Comparison of ENCODE assay signal across 18 cellular contexts in the genomic region with DNA sequence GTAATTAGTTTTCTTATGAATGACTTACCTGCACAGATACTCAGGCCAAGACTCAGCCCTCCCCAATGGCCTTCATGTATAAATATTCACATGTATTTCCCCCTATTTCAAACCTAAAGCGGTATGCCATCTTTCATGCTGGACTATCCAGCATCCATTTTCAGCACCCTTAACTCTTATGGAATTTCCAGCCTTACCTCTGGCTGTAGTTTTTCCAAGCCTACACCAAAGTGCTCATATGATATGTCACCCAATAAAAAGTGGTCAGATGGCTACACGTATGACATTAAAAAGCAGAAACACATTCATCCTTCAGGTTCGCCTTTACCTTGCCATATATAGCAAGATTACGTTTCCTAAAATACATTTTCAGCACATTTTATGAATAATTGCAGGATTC.
DNase-seq lines count a peak whose midpoint lies in the region; ATAC-seq, FAIRE-seq and TF ChIP-seq lines count a peak whose summit lies in the region.
"Had no signal": no experiment of that assay in that cellular context is flagged by ENCODE, and none has a peak within 500 bp of the region (broad histone marks: within the 10 kb centered on the region; RNA-seq: fewer than 3 reads in every experiment).

No MANE protein-coding gene starts in this region.

- H3K9me3 ChIP-seq in Panc1 (ENCODE audit: control insufficient read depth, insufficient read depth, low read depth, low read length) (no peaks in the 10 kb centered on the region), H1 (ENCODE audit: insufficient read depth in 2 of 2, low read depth in 1 of 2, low read length in 1 of 2) (no peaks in the 10 kb centered on the region)

- H4K5ac ChIP-seq in H1 (ENCODE audit: insufficient read length, low read depth, low read length), result no peak overlapping the region

- H2BK120ac ChIP-seq in H1 (replicated peaks; ENCODE audit: low read depth, low read length), result no peak overlapping the region

- no peak overlapping the region for H2BK15ac ChIP-seq in H1 (ENCODE audit: low read length)

- BruUV-seq in Panc1 (replicated peaks; lab: Mats Ljungman, UMichigan), result no TSS peak

- POLR2A ChIA-PET in Panc1 (lab: Charles Lee), result no interaction called here
- POLR2A ChIA-PET in H1 (lab: Charles Lee; ENCODE audit: partially characterized antibody), result interaction anchor here (0.6 kb wide), 1 partner anchor 17 kb away, joined by 3 read pairs; no protein-coding TSS in a partner anchor
- POLR2A ChIA-PET in activated CD4-positive, alpha-beta T cell treated with anti-CD3 and anti-CD28 coated beads for 36 hours (lab: Charles Lee), result no interaction called here

- H3K9ac ChIP-seq in H1 (replicated peaks in 1 of 4; ENCODE audit: extremely low read depth in 1 of 4, low read depth in 3 of 4, low read length in 3 of 4), result no peak overlapping the region
- H3K9ac ChIP-seq: GM23248 had no signal

- no peaks in the 10 kb centered on the region for H3K9me3 Mint-ChIP-seq in activated naive CD4-positive, alpha-beta T cell treated with anti-CD3 and anti-CD28 coated beads, Interleukin-2, amount 50 U/mL, for 24 hours
- H3K9me3 Mint-ChIP-seq in activated naive CD4-positive, alpha-beta T cell treated with anti-CD3 and anti-CD28 coated beads for 36 hours, result peaks cover 1% of the 10 kb centered on the region
- H3K9me3 Mint-ChIP-seq in type B pancreatic cell, result no peaks in the 10 kb centered on the region
- no peaks in the 10 kb centered on the region for H3K9me3 Mint-ChIP-seq in activated CD4-positive, alpha-beta T cell treated with anti-CD3 and anti-CD28 coated beads for 36 hours (ENCODE audit: low read depth)

- no peak overlapping the region; the same call in 1 of the 2 replicates for H2AK5ac ChIP-seq in H1 (ENCODE audit: low read depth, low read length)

- H3K79me1 ChIP-seq in H1 (ENCODE audit: low read depth, low read length), result no peaks in the 10 kb centered on the region

- H3K36me3 ChIP-seq in Panc1 (ENCODE audit: control insufficient read depth, insufficient read depth, low read length) (no peaks in the 10 kb centered on the region), H1 (ENCODE audit: control insufficient read depth in 2 of 4, insufficient read depth in 4 of 4, low read length in 3 of 4) (no peaks in the 10 kb centered on the region)

- H3K27me3 Mint-ChIP-seq in activated naive CD4-positive, alpha-beta T cell treated with anti-CD3 and anti-CD28 coated beads, Interleukin-2, amount 50 U/mL, for 24 hours, result peaks cover 58% of the 10 kb centered on the region
- H3K27me3 Mint-ChIP-seq in activated naive CD4-positive, alpha-beta T cell treated with anti-CD3 and anti-CD28 coated beads for 36 hours (ENCODE audit: low read depth), result peaks cover 75% of the 10 kb centered on the region
- peaks cover 97% of the 10 kb centered on the region for H3K27me3 Mint-ChIP-seq in type B pancreatic cell
- peaks cover 69% of the 10 kb centered on the region for H3K27me3 Mint-ChIP-seq in activated CD4-positive, alpha-beta T cell treated with anti-CD3 and anti-CD28 coated beads for 36 hours

- ATAC-seq in Panc1 (no peak), HG03520 (IDR thresholded peaks at IDR 0.05; ENCODE audit: unreplicated experiment) (no peak), GM18517 (IDR thresholded peaks at IDR 0.05; ENCODE audit: unreplicated experiment) (no peak)
- ATAC-seq in activated CD4-positive, alpha-beta T cell treated with anti-CD3 and anti-CD28 coated beads for 36 hours, result no peak

- no peak overlapping the region for H3K14ac ChIP-seq in H1 (ENCODE audit: insufficient read length)

- H3K4me3 ChIP-seq in Panc1 (ENCODE audit: low read depth in 2 of 2, low read length in 2 of 2) (peak overlapping the region; percentile 29 to 43), H1 (ENCODE audit: extremely low read depth in 1 of 4, insufficient read depth in 2 of 4, low read depth in 3 of 4, low read length in 4 of 4) (peak overlapping the region in 1 of 4 experiments; percentile 52; a peak in 2 of 8 replicates)
- H3K4me3 ChIP-seq: GM23248 had no signal

- H4K91ac ChIP-seq in H1 (replicated peaks; ENCODE audit: insufficient read length, low read length), result no peak overlapping the region

- TF ChIP-seq CTCF in Panc1 (IDR thresholded peaks at IDR 0.05), result no peak
- no peak for TF ChIP-seq CTCF in H1 (IDR thresholded peaks at IDR 0.05; ENCODE audit: control extremely low read depth in 1 of 3, insufficient read depth in 1 of 3, low read depth in 1 of 3, low read length in 3 of 3)
- no peak for TF ChIP-seq CTCF in type B pancreatic cell (conservative IDR thresholded peaks at IDR 0.05)

- no peak for DNase-seq in activated naive CD4-positive, alpha-beta T cell treated with anti-CD3 and anti-CD28 coated beads for 36 hours
- no peak for DNase-seq in Panc1 (ENCODE audit: low read depth, low spot score)
- DNase-seq in H1 (ENCODE audit: low read depth in 1 of 2, low spot score in 2 of 2), result no peak
- DNase-seq in type B pancreatic cell (ENCODE audit: extremely low spot score, unreplicated experiment), result no peak
- DNase-seq in activated CD4-positive, alpha-beta T cell treated with anti-CD3 and anti-CD28 coated beads for 36 hours, result no peak
- DNase-seq: activated CD4-positive, alpha-beta T cell treated with anti-CD3 and anti-CD28 coated beads for 1 hour; GM23248; hippocampal formation; kidney; mesendoderm; NCI-H1092 treated with DMSO at 0.1 percent for 48 hours; NCI-H524 treated with DMSO at 0.1 percent for 48 hours had no signal

- no peak overlapping the region for H2BK20ac ChIP-seq in H1 (ENCODE audit: low read length)

- in situ Hi-C loops in Panc1 (cut with HindIII; ENCODE audit: low pct_unique_long_range_greater_than_20kb, low sequenced_read_pairs), result loop anchor here (25.0 kb wide), 1 partner anchor 915 kb away; no protein-coding TSS in a partner anchor

- H4K8ac ChIP-seq in H1 (ENCODE audit: extremely low read depth, insufficient read depth, low read length), result no peak overlapping the region

- intact Hi-C loops in activated naive CD4-positive, alpha-beta T cell treated with anti-CD3 and anti-CD28 coated beads for 36 hours (cut with micrococcal nuclease), result loop anchor here (5.0 to 10.0 kb wide), 3 partner anchors 205 to 1413 kb away; a partner anchor contains a TSS
- intact Hi-C loops in Panc1 (cut with micrococcal nuclease; ENCODE audit: unreplicated experiment), result no loop called here
- intact Hi-C loops in activated CD4-positive, alpha-beta T cell treated with anti-CD3 and anti-CD28 coated beads for 36 hours (cut with DNase I, micrococcal nuclease), result loop anchor here in 1 of 2 experiments (5.0 kb wide), 1 partner anchor 535 kb away; no protein-coding TSS in a partner anchor

- H3K27ac ChIP-seq in Panc1 (ENCODE audit: low read length), result peak overlapping the region; percentile 18
- H3K27ac ChIP-seq in H1 (ENCODE audit: low read depth, low read length), result no peak overlapping the region
- H3K27ac ChIP-seq: GM23248, HL-60 had no signal

- peaks cover 9% of the 10 kb centered on the region for H3K36me3 Mint-ChIP-seq in activated naive CD4-positive, alpha-beta T cell treated with anti-CD3 and anti-CD28 coated beads, Interleukin-2, amount 50 U/mL, for 24 hours
- H3K36me3 Mint-ChIP-seq in activated naive CD4-positive, alpha-beta T cell treated with anti-CD3 and anti-CD28 coated beads for 36 hours (ENCODE audit: low read depth), result peaks cover 1% of the 10 kb centered on the region
- H3K36me3 Mint-ChIP-seq in type B pancreatic cell, result no peaks in the 10 kb centered on the region
- peaks cover 10% of the 10 kb centered on the region for H3K36me3 Mint-ChIP-seq in activated CD4-positive, alpha-beta T cell treated with anti-CD3 and anti-CD28 coated beads for 36 hours (ENCODE audit: low read depth)

- H3K4me1 ChIP-seq in Panc1 (ENCODE audit: control insufficient read depth, insufficient read depth, low read length) (peaks cover 19% of the 10 kb centered on the region), H1 (replicated peaks in 1 of 4; ENCODE audit: control insufficient read depth in 3 of 4, insufficient read depth in 4 of 4, low read length in 3 of 4) (peaks cover 8 to 34% (median 15%) of the 10 kb centered on the region in 4 experiments)

- no peak for TF ChIP-seq EP300 in H1 (IDR thresholded peaks at IDR 0.05; ENCODE audit: borderline replicate concordance in 1 of 2, low read depth in 2 of 2, low read length in 2 of 2)

- no peaks in the 10 kb centered on the region for H3K79me2 ChIP-seq in H1 (ENCODE audit: control insufficient read depth in 1 of 2, insufficient read depth in 2 of 2, low read length in 2 of 2)

- H3K4me2 ChIP-seq in H1 (ENCODE audit: insufficient read depth in 1 of 2, low read depth in 2 of 2, low read length in 2 of 2), result peak overlapping the region; percentile 70 to 78; a peak in 3 of 4 replicates

- H3K18ac ChIP-seq in H1 (ENCODE audit: extremely low read depth, low read length), result 0 out of 2 replicates have a peak overlapping the region, but pooled peaks have one; percentile 66

- H3K23me2 ChIP-seq in H1 (ENCODE audit: low read depth, low read length), result peaks cover 21% of the 10 kb centered on the region

- H3K4me1 Mint-ChIP-seq in activated naive CD4-positive, alpha-beta T cell treated with anti-CD3 and anti-CD28 coated beads, Interleukin-2, amount 50 U/mL, for 24 hours, result peaks cover 27% of the 10 kb centered on the region
- H3K4me1 Mint-ChIP-seq in activated naive CD4-positive, alpha-beta T cell treated with anti-CD3 and anti-CD28 coated beads for 36 hours (ENCODE audit: low read depth), result peaks cover 26% of the 10 kb centered on the region
- H3K4me1 Mint-ChIP-seq in type B pancreatic cell (ENCODE audit: unreplicated experiment), result peaks cover 11% of the 10 kb centered on the region
- peaks cover 27% of the 10 kb centered on the region for H3K4me1 Mint-ChIP-seq in activated CD4-positive, alpha-beta T cell treated with anti-CD3 and anti-CD28 coated beads for 36 hours

- H3K4me3 Mint-ChIP-seq in activated naive CD4-positive, alpha-beta T cell treated with anti-CD3 and anti-CD28 coated beads, Interleukin-2, amount 50 U/mL, for 24 hours, result peak overlapping the region; percentile 33
- H3K4me3 Mint-ChIP-seq in activated naive CD4-positive, alpha-beta T cell treated with anti-CD3 and anti-CD28 coated beads for 36 hours, result no peak overlapping the region
- H3K4me3 Mint-ChIP-seq in type B pancreatic cell, result peak overlapping the region; percentile 42
- no peak overlapping the region for H3K4me3 Mint-ChIP-seq in activated CD4-positive, alpha-beta T cell treated with anti-CD3 and anti-CD28 coated beads for 36 hours

- CTCF ChIA-PET in activated naive CD4-positive, alpha-beta T cell treated with anti-CD3 and anti-CD28 coated beads for 36 hours (lab: Charles Lee), result interaction anchor here (1.1 kb wide), 1 partner anchor 13 kb away, joined by 6 read pairs; no protein-coding TSS in a partner anchor
- CTCF ChIA-PET in Panc1 (lab: Charles Lee), result no interaction called here
- CTCF ChIA-PET in H1 (lab: Charles Lee; ENCODE audit: partially characterized antibody), result interaction anchor here (0.6 to 1.0 kb wide), 3 partner anchors 12 to 575 kb away, joined by 3 to 5 read pairs (median 3); no protein-coding TSS in a partner anchor
- CTCF ChIA-PET in activated CD4-positive, alpha-beta T cell treated with anti-CD3 and anti-CD28 coated beads for 36 hours (lab: Charles Lee), result no interaction called here

- H2AFZ ChIP-seq in H1 (ENCODE audit: low read length), result no peak overlapping the region
- H2AFZ ChIP-seq: GM23248 had no signal

- H2BK12ac ChIP-seq in H1 (ENCODE audit: low read depth, low read length), result peak overlapping the region; percentile 94; the same call in 1 of the 2 replicates

- TF ChIP-seq POLR2A in H1 (IDR thresholded peaks at IDR 0.05; ENCODE audit: control extremely low read depth in 1 of 2, low read depth in 2 of 2, low read length in 2 of 2), result no peak

- no peak overlapping the region for H3K23ac ChIP-seq in H1 (ENCODE audit: insufficient read length)

- no peak for TF ChIP-seq RAD21 in H1 (IDR thresholded peaks at IDR 0.05 in 1 of 2, conservative IDR thresholded peaks at IDR 0.05 in 1 of 2; ENCODE audit: low read depth in 2 of 2, low read length in 2 of 2)

- H3K27me3 ChIP-seq in Panc1 (ENCODE audit: control insufficient read depth, insufficient read depth, low read length) (no peaks in the 10 kb centered on the region), H1 (replicated peaks in 1 of 4; ENCODE audit: control insufficient read depth in 3 of 4, extremely low read depth in 1 of 4, insufficient read depth in 3 of 4, low read length in 3 of 4) (peaks cover 54 to 97% (median 82%) of the 10 kb centered on the region in 4 experiments)

- FAIRE-seq in H1 (lab: Jason Lieb, UNC), result no peak
- FAIRE-seq: colon, kidney had no signal

- H2BK5ac ChIP-seq in H1 (ENCODE audit: low read depth, low read length), result no peak overlapping the region

- WGBS in H1 (ENCODE audit: extremely low coverage in 1 of 2, insufficient coverage in 1 of 2, insufficient read length in 1 of 2, insufficient replicate concordance in 2 of 2, low coverage in 1 of 2, low lambda C conversion rate in 2 of 2, missing lambda C conversion rate in 1 of 2), 2 experiments, result 10% methylated on average over 4 of the region's 4 CpGs; no CpG with 5 or more reads in 1 of the 2 experiments

- no peak overlapping the region for H3K4ac ChIP-seq in H1 (replicated peaks; ENCODE audit: insufficient read length, low read depth, low read length)

- H3K56ac ChIP-seq in H1 (replicated peaks; ENCODE audit: insufficient read length, low read depth, low read length), result no peak overlapping the region

- no peak overlapping the region for H3K27ac Mint-ChIP-seq in activated naive CD4-positive, alpha-beta T cell treated with anti-CD3 and anti-CD28 coated beads, Interleukin-2, amount 50 U/mL, for 24 hours
- no peak overlapping the region for H3K27ac Mint-ChIP-seq in activated naive CD4-positive, alpha-beta T cell treated with anti-CD3 and anti-CD28 coated beads for 36 hours
- no peak overlapping the region for H3K27ac Mint-ChIP-seq in type B pancreatic cell
- no peak overlapping the region for H3K27ac Mint-ChIP-seq in activated CD4-positive, alpha-beta T cell treated with anti-CD3 and anti-CD28 coated beads for 36 hours
- H3K27ac Mint-ChIP-seq: CD14-positive monocyte had no signal

- peaks cover 2 to 16% of the 10 kb centered on the region in 2 experiments for H4K20me1 ChIP-seq in H1 (replicated peaks in 1 of 2; ENCODE audit: control insufficient read depth in 1 of 2, insufficient read depth in 2 of 2, low read length in 2 of 2)

Comparison
In these comparisons a context has a peak if more than half of its experiments do, and no peak if none do; other contexts are left out.
1. H3K4me3 Mint-ChIP-seq: peak in activated naive CD4-positive, alpha-beta T cell treated with anti-CD3 and anti-CD28 coated beads, Interleukin-2, amount 50 U/mL, for 24 hours (single experiment) and type B pancreatic cell (single experiment); none in activated naive CD4-positive, alpha-beta T cell treated with anti-CD3 and anti-CD28 coated beads for 36 hours (single experiment) and activated CD4-positive, alpha-beta T cell treated with anti-CD3 and anti-CD28 coated beads for 36 hours (single experiment).
2. CTCF ChIA-PET loops: an anchor here in activated naive CD4-positive, alpha-beta T cell treated with anti-CD3 and anti-CD28 coated beads for 36 hours (1.1 kb wide) and H1 (0.6 to 1.0 kb wide); none called in Panc1 and activated CD4-positive, alpha-beta T cell treated with anti-CD3 and anti-CD28 coated beads for 36 hours.